ENCODE assay signal across 8 cellular contexts in genomic region chr10:109852004-109852717, GRCh38.
DNase-seq lines count a peak whose midpoint lies in the region; ATAC-seq and TF ChIP-seq lines count a peak whose summit lies in the region.

No MANE protein-coding gene starts in this region.

- DNase-seq in AG08395 (ENCODE audit: low spot score) (peak; percentile 89), NCI-H446 (lab: John Stamatoyannopoulos, UW) (peak; percentile 25 to 75), choroid plexus epithelial cell (ENCODE audit: low read depth) (peak; percentile 80)
- DNase-seq in activated CD4-positive, alpha-beta T cell treated with anti-CD3 and anti-CD28 coated beads for 4 hours = peak; percentile 57 to 71
- DNase-seq in stimulated activated CD4-positive, alpha-beta T cell treated with anti-CD3 and anti-CD28 coated beads, TNF-alpha, amount 100 ng/mL, for 1 hour (ENCODE audit: low read depth in 3 of 3, low spot score in 1 of 3) = peak; percentile 11 to 68 (median 19)

- no peaks in the 10 kb centered on the region for H3K36me3 ChIP-seq in liver (ENCODE audit: control insufficient read depth in 4 of 4, insufficient read depth in 3 of 4, low read depth in 1 of 4, low read length in 3 of 4)

- no peak overlapping the region for H3K4me3 ChIP-seq in choroid plexus epithelial cell (ENCODE audit: low read depth, low read length)
- H3K4me3 ChIP-seq in liver (ENCODE audit: low read depth in 1 of 3, low read length in 3 of 3) = no peak overlapping the region

- peaks cover 0 to 3% (median 0%) of the 10 kb centered on the region in 4 donors for H3K4me1 ChIP-seq in liver (ENCODE audit: control insufficient read depth in 4 of 4, insufficient read depth in 4 of 4, low read length in 3 of 4)

- 22% methylated on average over 15 of the region's 15 CpGs for whole genome bisulfite sequencing in liver

- no peak overlapping the region for H3K9ac ChIP-seq in liver (ENCODE audit: low read depth in 1 of 2, low read length in 2 of 2)

- TF ChIP-seq CTCF in choroid plexus epithelial cell (conservative IDR thresholded peaks at IDR 0.05; ENCODE audit: low read depth, low read length) = peak; percentile 94
- TF ChIP-seq CTCF in liver (IDR thresholded peaks at IDR 0.05; ENCODE audit: low read depth, low read length, missing input control) = peak; percentile 82

- ATAC-seq in GM18868 (IDR thresholded peaks at IDR 0.05; ENCODE audit: unreplicated experiment) (peak; percentile 94), HG03103 (IDR thresholded peaks at IDR 0.05; ENCODE audit: low read depth, unreplicated experiment) (peak; percentile 88)

- H3K9me3 ChIP-seq in liver (ENCODE audit: control insufficient read depth in 4 of 4, low read length in 3 of 4) = no peaks in the 10 kb centered on the region

- no peak overlapping the region for H3K27ac ChIP-seq in liver (ENCODE audit: low read depth in 1 of 2, low read length in 2 of 2)

- no peaks in the 10 kb centered on the region for H3K27me3 ChIP-seq in liver (ENCODE audit: control insufficient read depth in 4 of 4, insufficient read depth in 4 of 4, low read length in 3 of 4)

- TF ChIP-seq RAD21 in liver (IDR thresholded peaks at IDR 0.05) = peak; percentile 89 to 97

TF ChIP-seq in liver, 16 proteins besides CTCF, POLR2A, EP300 and RAD21:
- TF ChIP-seq JUND (IDR thresholded peaks at IDR 0.05) (no peak), ZBTB33 (IDR thresholded peaks at IDR 0.05) (no peak), GABPA (IDR thresholded peaks at IDR 0.05 in 1 of 2, conservative IDR thresholded peaks at IDR 0.05 in 1 of 2) (no peak), REST (IDR thresholded peaks at IDR 0.05) (no peak), SP1 (IDR thresholded peaks at IDR 0.05) (no peak), ATF3 (IDR thresholded peaks at IDR 0.05) (no peak), EGR1 (IDR thresholded peaks at IDR 0.05; ENCODE audit: low read depth in 2 of 2) (no peak), RXRA (IDR thresholded peaks at IDR 0.05) (no peak), TAF1 (conservative IDR thresholded peaks at IDR 0.05) (no peak), HNF4A (conservative IDR thresholded peaks at IDR 0.05) (no peak), YY1 (IDR thresholded peaks at IDR 0.05) (no peak), MAX (IDR thresholded peaks at IDR 0.05) (no peak), NR2F2 (IDR thresholded peaks at IDR 0.05) (no peak), FOXA1 (IDR thresholded peaks at IDR 0.05) (no peak)

Comparison
In these comparisons a context has a peak if more than half of its experiments do, and no peak if none do; other contexts are left out.
1. DNase-seq: peak in every context shown above with its lines; median percentile 89 in AG08395; 80 in choroid plexus epithelial cell; 64 in activated CD4-positive, alpha-beta T cell treated with anti-CD3 and anti-CD28 coated beads for 4 hours; 50 in NCI-H446; 19 in stimulated activated CD4-positive, alpha-beta T cell treated with anti-CD3 and anti-CD28 coated beads, TNF-alpha, amount 100 ng/mL, for 1 hour.